ENCODE assay signal across 1 cellular context in the genomic region with DNA sequence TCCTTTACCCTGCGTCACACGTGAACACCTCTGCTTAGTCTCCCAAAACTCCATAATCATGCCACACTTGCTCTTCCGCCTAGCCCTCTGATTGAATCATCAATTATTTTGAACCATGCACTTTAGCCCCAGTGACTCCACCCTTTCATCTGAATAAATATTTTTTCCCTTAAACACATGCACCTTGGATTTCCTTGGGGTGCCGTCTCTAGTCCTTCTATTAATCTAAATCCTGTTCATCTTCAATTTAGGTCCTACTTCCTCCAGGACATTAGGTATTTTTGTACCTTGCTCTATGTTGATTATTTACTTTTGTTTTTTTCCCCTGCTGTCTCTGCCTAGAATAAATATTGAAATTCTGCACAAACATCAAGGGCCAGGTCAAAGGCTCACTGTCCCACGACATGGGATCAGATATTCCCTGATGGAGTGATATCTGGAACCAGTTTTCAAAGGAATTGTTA.
A peak's percentile ranks its signal among the peaks of the same experiment; 100 is the strongest.
TF ChIP-seq lines count a peak whose summit lies in the region.

No MANE protein-coding gene starts in this region.

TF ChIP-seq in HepG2, 621 proteins besides CTCF, POLR2A, EP300 and RAD21 (continued from another document and continues in another):
- TF ChIP-seq, protein P1, sequence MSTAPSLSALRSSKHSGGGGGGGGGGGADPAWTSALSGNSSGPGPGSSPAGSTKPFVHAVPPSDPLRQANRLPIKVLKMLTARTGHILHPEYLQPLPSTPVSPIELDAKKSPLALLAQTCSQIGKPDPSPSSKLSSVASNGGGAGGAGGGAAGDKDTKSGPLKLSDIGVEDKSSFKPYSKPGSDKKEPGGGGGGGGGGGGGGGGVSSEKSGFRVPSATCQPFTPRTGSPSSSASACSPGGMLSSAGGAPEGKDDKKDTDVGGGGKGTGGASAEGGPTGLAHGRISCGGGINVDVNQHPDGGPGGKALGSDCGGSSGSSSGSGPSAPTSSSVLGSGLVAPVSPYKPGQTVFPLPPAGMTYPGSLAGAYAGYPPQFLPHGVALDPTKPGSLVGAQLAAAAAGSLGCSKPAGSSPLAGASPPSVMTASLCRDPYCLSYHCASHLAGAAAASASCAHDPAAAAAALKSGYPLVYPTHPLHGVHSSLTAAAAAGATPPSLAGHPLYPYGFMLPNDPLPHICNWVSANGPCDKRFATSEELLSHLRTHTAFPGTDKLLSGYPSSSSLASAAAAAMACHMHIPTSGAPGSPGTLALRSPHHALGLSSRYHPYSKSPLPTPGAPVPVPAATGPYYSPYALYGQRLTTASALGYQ (CRISPR knock-in tag; IDR thresholded peaks at IDR 0.05), result peak; percentile 64; the same call in 1 of the 2 replicates
- TF ChIP-seq FIP1L1 (IDR thresholded peaks at IDR 0.05; ENCODE audit: borderline replicate concordance, insufficient read depth, low read depth, low read length) (no peak), GATA4 (IDR thresholded peaks at IDR 0.05; ENCODE audit: borderline replicate concordance, low read depth) (peak; percentile 63; the same call in 1 of the 2 replicates), MIXL1 (CRISPR knock-in tag; IDR thresholded peaks at IDR 0.05) (peak; percentile 92), KLF12 (CRISPR knock-in tag; IDR thresholded peaks at IDR 0.05; ENCODE audit: borderline replicate concordance) (no peak), PHF5A (CRISPR knock-in tag; IDR thresholded peaks at IDR 0.05; ENCODE audit: low read depth, unreplicated experiment) (no peak), FLYWCH1 (CRISPR knock-in tag; IDR thresholded peaks at IDR 0.05) (no peak), AKAP8 (CRISPR knock-in tag; IDR thresholded peaks at IDR 0.05) (no peak), ZNF383 (CRISPR knock-in tag; IDR thresholded peaks at IDR 0.05; ENCODE audit: borderline replicate concordance) (no peak), ERF (CRISPR knock-in tag; IDR thresholded peaks at IDR 0.05) (0 out of 2 replicates have a peak, but pooled peaks have one; percentile 36), NCOA2 (CRISPR knock-in tag; IDR thresholded peaks at IDR 0.05) (peak; percentile 84), MLLT10 (CRISPR knock-in tag; IDR thresholded peaks at IDR 0.05) (no peak), KDM5B (CRISPR knock-in tag; IDR thresholded peaks at IDR 0.05; ENCODE audit: borderline replicate concordance) (no peak), RARA (CRISPR knock-in tag; IDR thresholded peaks at IDR 0.05) (peak; percentile 80), ZNF296 (CRISPR knock-in tag; conservative IDR thresholded peaks at IDR 0.05) (no peak), RARG (CRISPR knock-in tag; IDR thresholded peaks at IDR 0.05; ENCODE audit: low read depth) (no peak), ATAD3A (CRISPR knock-in tag; IDR thresholded peaks at IDR 0.05) (no peak), ZNF567 (CRISPR knock-in tag; IDR thresholded peaks at IDR 0.05; ENCODE audit: borderline replicate concordance) (no peak)
- TF ChIP-seq, protein P2, sequence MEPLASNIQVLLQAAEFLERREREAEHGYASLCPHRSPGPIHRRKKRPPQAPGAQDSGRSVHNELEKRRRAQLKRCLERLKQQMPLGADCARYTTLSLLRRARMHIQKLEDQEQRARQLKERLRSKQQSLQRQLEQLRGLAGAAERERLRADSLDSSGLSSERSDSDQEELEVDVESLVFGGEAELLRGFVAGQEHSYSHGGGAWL (CRISPR knock-in tag; IDR thresholded peaks at IDR 0.05), result no peak
- TF ChIP-seq, protein P3, sequence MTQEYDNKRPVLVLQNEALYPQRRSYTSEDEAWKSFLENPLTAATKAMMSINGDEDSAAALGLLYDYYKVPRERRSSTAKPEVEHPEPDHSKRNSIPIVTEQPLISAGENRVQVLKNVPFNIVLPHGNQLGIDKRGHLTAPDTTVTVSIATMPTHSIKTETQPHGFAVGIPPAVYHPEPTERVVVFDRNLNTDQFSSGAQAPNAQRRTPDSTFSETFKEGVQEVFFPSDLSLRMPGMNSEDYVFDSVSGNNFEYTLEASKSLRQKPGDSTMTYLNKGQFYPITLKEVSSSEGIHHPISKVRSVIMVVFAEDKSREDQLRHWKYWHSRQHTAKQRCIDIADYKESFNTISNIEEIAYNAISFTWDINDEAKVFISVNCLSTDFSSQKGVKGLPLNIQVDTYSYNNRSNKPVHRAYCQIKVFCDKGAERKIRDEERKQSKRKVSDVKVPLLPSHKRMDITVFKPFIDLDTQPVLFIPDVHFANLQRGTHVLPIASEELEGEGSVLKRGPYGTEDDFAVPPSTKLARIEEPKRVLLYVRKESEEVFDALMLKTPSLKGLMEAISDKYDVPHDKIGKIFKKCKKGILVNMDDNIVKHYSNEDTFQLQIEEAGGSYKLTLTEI (CRISPR knock-in tag; conservative IDR thresholded peaks at IDR 0.05), result no peak
- TF ChIP-seq, protein P4, sequence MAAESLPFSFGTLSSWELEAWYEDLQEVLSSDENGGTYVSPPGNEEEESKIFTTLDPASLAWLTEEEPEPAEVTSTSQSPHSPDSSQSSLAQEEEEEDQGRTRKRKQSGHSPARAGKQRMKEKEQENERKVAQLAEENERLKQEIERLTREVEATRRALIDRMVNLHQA (CRISPR knock-in tag; IDR thresholded peaks at IDR 0.05), result no peak
- TF ChIP-seq, protein P5, sequence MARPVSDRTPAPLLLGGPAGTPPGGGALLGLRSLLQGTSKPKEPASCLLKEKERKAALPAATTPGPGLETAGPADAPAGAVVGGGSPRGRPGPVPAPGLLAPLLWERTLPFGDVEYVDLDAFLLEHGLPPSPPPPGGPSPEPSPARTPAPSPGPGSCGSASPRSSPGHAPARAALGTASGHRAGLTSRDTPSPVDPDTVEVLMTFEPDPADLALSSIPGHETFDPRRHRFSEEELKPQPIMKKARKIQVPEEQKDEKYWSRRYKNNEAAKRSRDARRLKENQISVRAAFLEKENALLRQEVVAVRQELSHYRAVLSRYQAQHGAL (CRISPR knock-in tag; IDR thresholded peaks at IDR 0.05; ENCODE audit: not compliant biosample characterization), result no peak
- TF ChIP-seq, protein P6, sequence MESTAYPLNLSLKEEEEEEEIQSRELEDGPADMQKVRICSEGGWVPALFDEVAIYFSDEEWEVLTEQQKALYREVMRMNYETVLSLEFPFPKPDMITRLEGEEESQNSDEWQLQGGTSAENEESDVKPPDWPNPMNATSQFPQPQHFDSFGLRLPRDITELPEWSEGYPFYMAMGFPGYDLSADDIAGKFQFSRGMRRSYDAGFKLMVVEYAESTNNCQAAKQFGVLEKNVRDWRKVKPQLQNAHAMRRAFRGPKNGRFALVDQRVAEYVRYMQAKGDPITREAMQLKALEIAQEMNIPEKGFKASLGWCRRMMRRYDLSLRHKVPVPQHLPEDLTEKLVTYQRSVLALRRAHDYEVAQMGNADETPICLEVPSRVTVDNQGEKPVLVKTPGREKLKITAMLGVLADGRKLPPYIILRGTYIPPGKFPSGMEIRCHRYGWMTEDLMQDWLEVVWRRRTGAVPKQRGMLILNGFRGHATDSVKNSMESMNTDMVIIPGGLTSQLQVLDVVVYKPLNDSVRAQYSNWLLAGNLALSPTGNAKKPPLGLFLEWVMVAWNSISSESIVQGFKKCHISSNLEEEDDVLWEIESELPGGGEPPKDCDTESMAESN (CRISPR knock-in tag; conservative IDR thresholded peaks at IDR 0.05), result no peak
- TF ChIP-seq, protein P7, sequence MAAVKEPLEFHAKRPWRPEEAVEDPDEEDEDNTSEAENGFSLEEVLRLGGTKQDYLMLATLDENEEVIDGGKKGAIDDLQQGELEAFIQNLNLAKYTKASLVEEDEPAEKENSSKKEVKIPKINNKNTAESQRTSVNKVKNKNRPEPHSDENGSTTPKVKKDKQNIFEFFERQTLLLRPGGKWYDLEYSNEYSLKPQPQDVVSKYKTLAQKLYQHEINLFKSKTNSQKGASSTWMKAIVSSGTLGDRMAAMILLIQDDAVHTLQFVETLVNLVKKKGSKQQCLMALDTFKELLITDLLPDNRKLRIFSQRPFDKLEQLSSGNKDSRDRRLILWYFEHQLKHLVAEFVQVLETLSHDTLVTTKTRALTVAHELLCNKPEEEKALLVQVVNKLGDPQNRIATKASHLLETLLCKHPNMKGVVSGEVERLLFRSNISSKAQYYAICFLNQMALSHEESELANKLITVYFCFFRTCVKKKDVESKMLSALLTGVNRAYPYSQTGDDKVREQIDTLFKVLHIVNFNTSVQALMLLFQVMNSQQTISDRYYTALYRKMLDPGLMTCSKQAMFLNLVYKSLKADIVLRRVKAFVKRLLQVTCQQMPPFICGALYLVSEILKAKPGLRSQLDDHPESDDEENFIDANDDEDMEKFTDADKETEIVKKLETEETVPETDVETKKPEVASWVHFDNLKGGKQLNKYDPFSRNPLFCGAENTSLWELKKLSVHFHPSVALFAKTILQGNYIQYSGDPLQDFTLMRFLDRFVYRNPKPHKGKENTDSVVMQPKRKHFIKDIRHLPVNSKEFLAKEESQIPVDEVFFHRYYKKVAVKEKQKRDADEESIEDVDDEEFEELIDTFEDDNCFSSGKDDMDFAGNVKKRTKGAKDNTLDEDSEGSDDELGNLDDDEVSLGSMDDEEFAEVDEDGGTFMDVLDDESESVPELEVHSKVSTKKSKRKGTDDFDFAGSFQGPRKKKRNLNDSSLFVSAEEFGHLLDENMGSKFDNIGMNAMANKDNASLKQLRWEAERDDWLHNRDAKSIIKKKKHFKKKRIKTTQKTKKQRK (IDR thresholded peaks at IDR 0.05; ENCODE audit: low read length), result no peak
- TF ChIP-seq, protein P8, sequence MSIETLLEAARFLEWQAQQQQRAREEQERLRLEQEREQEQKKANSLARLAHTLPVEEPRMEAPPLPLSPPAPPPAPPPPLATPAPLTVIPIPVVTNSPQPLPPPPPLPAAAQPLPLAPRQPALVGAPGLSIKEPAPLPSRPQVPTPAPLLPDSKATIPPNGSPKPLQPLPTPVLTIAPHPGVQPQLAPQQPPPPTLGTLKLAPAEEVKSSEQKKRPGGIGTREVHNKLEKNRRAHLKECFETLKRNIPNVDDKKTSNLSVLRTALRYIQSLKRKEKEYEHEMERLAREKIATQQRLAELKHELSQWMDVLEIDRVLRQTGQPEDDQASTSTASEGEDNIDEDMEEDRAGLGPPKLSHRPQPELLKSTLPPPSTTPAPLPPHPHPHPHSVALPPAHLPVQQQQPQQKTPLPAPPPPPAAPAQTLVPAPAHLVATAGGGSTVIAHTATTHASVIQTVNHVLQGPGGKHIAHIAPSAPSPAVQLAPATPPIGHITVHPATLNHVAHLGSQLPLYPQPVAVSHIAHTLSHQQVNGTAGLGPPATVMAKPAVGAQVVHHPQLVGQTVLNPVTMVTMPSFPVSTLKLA (IDR thresholded peaks at IDR 0.05), result no peak
- TF ChIP-seq, protein P9, sequence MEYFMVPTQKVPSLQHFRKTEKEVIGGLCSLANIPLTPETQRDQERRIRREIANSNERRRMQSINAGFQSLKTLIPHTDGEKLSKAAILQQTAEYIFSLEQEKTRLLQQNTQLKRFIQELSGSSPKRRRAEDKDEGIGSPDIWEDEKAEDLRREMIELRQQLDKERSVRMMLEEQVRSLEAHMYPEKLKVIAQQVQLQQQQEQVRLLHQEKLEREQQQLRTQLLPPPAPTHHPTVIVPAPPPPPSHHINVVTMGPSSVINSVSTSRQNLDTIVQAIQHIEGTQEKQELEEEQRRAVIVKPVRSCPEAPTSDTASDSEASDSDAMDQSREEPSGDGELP (IDR thresholded peaks at IDR 0.05; ENCODE audit: borderline replicate concordance, low read depth), result no peak
- TF ChIP-seq, protein P10, sequence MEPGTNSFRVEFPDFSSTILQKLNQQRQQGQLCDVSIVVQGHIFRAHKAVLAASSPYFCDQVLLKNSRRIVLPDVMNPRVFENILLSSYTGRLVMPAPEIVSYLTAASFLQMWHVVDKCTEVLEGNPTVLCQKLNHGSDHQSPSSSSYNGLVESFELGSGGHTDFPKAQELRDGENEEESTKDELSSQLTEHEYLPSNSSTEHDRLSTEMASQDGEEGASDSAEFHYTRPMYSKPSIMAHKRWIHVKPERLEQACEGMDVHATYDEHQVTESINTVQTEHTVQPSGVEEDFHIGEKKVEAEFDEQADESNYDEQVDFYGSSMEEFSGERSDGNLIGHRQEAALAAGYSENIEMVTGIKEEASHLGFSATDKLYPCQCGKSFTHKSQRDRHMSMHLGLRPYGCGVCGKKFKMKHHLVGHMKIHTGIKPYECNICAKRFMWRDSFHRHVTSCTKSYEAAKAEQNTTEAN (CRISPR knock-in tag; conservative IDR thresholded peaks at IDR 0.05), result no peak
- TF ChIP-seq, protein P11, sequence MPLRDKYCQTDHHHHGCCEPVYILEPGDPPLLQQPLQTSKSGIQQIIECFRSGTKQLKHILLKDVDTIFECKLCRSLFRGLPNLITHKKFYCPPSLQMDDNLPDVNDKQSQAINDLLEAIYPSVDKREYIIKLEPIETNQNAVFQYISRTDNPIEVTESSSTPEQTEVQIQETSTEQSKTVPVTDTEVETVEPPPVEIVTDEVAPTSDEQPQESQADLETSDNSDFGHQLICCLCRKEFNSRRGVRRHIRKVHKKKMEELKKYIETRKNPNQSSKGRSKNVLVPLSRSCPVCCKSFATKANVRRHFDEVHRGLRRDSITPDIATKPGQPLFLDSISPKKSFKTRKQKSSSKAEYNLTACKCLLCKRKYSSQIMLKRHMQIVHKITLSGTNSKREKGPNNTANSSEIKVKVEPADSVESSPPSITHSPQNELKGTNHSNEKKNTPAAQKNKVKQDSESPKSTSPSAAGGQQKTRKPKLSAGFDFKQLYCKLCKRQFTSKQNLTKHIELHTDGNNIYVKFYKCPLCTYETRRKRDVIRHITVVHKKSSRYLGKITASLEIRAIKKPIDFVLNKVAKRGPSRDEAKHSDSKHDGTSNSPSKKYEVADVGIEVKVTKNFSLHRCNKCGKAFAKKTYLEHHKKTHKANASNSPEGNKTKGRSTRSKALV (CRISPR knock-in tag; IDR thresholded peaks at IDR 0.05), result peak; percentile 39; the same call in 1 of the 2 replicates
- TF ChIP-seq, protein P12, sequence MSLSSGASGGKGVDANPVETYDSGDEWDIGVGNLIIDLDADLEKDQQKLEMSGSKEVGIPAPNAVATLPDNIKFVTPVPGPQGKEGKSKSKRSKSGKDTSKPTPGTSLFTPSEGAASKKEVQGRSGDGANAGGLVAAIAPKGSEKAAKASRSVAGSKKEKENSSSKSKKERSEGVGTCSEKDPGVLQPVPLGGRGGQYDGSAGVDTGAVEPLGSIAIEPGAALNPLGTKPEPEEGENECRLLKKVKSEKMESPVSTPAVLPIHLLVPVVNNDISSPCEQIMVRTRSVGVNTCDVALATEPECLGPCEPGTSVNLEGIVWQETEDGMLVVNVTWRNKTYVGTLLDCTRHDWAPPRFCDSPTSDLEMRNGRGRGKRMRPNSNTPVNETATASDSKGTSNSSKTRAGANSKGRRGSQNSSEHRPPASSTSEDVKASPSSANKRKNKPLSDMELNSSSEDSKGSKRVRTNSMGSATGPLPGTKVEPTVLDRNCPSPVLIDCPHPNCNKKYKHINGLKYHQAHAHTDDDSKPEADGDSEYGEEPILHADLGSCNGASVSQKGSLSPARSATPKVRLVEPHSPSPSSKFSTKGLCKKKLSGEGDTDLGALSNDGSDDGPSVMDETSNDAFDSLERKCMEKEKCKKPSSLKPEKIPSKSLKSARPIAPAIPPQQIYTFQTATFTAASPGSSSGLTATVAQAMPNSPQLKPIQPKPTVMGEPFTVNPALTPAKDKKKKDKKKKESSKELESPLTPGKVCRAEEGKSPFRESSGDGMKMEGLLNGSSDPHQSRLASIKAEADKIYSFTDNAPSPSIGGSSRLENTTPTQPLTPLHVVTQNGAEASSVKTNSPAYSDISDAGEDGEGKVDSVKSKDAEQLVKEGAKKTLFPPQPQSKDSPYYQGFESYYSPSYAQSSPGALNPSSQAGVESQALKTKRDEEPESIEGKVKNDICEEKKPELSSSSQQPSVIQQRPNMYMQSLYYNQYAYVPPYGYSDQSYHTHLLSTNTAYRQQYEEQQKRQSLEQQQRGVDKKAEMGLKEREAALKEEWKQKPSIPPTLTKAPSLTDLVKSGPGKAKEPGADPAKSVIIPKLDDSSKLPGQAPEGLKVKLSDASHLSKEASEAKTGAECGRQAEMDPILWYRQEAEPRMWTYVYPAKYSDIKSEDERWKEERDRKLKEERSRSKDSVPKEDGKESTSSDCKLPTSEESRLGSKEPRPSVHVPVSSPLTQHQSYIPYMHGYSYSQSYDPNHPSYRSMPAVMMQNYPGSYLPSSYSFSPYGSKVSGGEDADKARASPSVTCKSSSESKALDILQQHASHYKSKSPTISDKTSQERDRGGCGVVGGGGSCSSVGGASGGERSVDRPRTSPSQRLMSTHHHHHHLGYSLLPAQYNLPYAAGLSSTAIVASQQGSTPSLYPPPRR (CRISPR knock-in tag; IDR thresholded peaks at IDR 0.05; ENCODE audit: borderline replicate concordance), result peak; percentile 54; the same call in 1 of the 2 replicates
